In genomic region chr2:229380101-229380625, GRCh38 we compare ENCODE assay signal across 22 cellular contexts.
"Had no signal": no experiment of that assay in that cellular context is flagged by ENCODE, and none has a peak within 500 bp of the region (broad histone marks: within the 10 kb centered on the region; RNA-seq: fewer than 3 reads in every experiment).

No MANE protein-coding gene starts in this region.

- H3K4me3 ChIP-seq: coronary artery, dorsolateral prefrontal cortex, esophagus muscularis mucosa, gastrocnemius medialis, heart right ventricle, left lung, lower lobe of right lung had no signal

- DNase-seq: dermis blood vessel endothelial cell; dorsolateral prefrontal cortex; effector CD4-positive, alpha-beta T cell; effector memory CD4-positive, alpha-beta T cell; erythroblast; foreskin fibroblast; foreskin melanocyte; gastrocnemius medialis; glutamatergic neuron; head of caudate nucleus; heart right ventricle; hippocampal formation; left cardiac atrium; left lung; left ventricle myocardium superior; lower lobe of right lung; mesendoderm; midbrain; naive thymus-derived CD4-positive, alpha-beta T cell had no signal

- H3K27me3 ChIP-seq: dorsolateral prefrontal cortex, esophagus muscularis mucosa, gastrocnemius medialis, heart right ventricle, left lung had no signal

- H3K4me1 ChIP-seq: esophagus muscularis mucosa, gastrocnemius medialis, heart right ventricle, left lung, lower lobe of right lung had no signal

- H3K9me3 ChIP-seq: gastrocnemius medialis, lower lobe of right lung had no signal

- H3K36me3 ChIP-seq: esophagus muscularis mucosa, gastrocnemius medialis, heart right ventricle, left lung, lower lobe of right lung had no signal

- H3K27ac ChIP-seq: coronary artery, dorsolateral prefrontal cortex, epithelial cell of prostate, esophagus muscularis mucosa, gastrocnemius medialis, heart right ventricle, left lung, lower lobe of right lung had no signal
